Comparison of ENCODE assay signal across 36 cellular contexts in genomic region chr15:58415636-58416035, GRCh38. TPM values are rescaled to one million over a fixed set of nuclear protein-coding genes. Genes with fewer than 3 reads are reported as not detected.
"Had no signal": no experiment of that assay in that cellular context is flagged by ENCODE, and none has a peak within 500 bp of the region (broad histone marks: within the 10 kb centered on the region; RNA-seq: fewer than 3 reads in every experiment).

No MANE protein-coding gene starts in this region.

- H3K4me1 Mint-ChIP-seq: neural crest cell had no signal

- FAIRE-seq: pancreas, small intestine, TTC549 had no signal

- H3K36me3 Mint-ChIP-seq: stimulated activated naive B cell treated with anti-CD40 and anti-IgM and Interleukin-4, amounts not matched to agents 10 μg/mL and 1 μg/mL and 100 μg/mL, for 72 hours had no signal

- H3K36me3 ChIP-seq: colonic mucosa, heart left ventricle, left lung, lower lobe of right lung, pancreas, prostate gland, sigmoid colon, tibial nerve, WERI-Rb-1 had no signal

- ATAC-seq: activated CD4-positive, CD25-positive, alpha-beta regulatory T cell treated with anti-CD3 and anti-CD28 coated beads, Interleukin-2, amount 50 U/mL, for 24 hours; body of pancreas; foreskin keratinocyte; heart left ventricle; left lung; lower lobe of right lung; naive thymus-derived CD8-positive, alpha-beta T cell; pancreas; stimulated activated naive B cell treated with anti-CD40 and anti-IgM and Interleukin-4, amounts not matched to agents 10 μg/mL and 1 μg/mL and 100 μg/mL, for 72 hours had no signal

- DNase-seq: activated CD4-positive, alpha-beta T cell treated with anti-CD3 and anti-CD28 coated beads for 48 hours; activated CD4-positive, alpha-beta T cell treated with anti-CD3 and anti-CD28 coated beads, Interleukin-2, amount 50 U/mL, for 48 hours; activated CD8-positive, alpha-beta memory T cell treated with anti-CD3 and anti-CD28 coated beads for 24 hours; activated effector memory CD4-positive, alpha-beta T cell treated with Interleukin-2 at 50 U/mL for 16 hours; activated naive CD4-positive, alpha-beta T cell treated with anti-CD3 and anti-CD28 coated beads for 36 hours; activated naive CD8-positive, alpha-beta T cell treated with anti-CD3 and anti-CD28 coated beads, Interleukin-2, amount 10 ng/mL, durations not matched to agents 7 days and 5 days; amygdala; body of pancreas; colonic mucosa; dorsolateral prefrontal cortex; effector memory CD4-positive, alpha-beta T cell; foreskin keratinocyte; heart left ventricle; hypothalamus; kidney glomerular epithelial cell; left lung; lower lobe of right lung; mesenchymal stem cell; naive thymus-derived CD8-positive, alpha-beta T cell; nucleus accumbens; pancreas; retina; sigmoid colon; small intestine; stimulated activated CD4-positive, alpha-beta T cell treated with anti-CD3 and anti-CD28 coated beads, Interleukin-1b, Interleukin-23, amount 100 ng/mL, for 48 hours; stimulated activated CD4-positive, alpha-beta T cell treated with anti-CD3 and anti-CD28 coated beads, Interleukin-4, amount 100 ng/mL, for 4 hours; stimulated activated naive B cell treated with anti-CD40 and anti-IgM and Interleukin-4, amounts not matched to agents 10 μg/mL and 1 μg/mL and 100 μg/mL, for 72 hours; T-helper 9 cell; WERI-Rb-1 had no signal

- H3K27ac Mint-ChIP-seq: activated naive CD4-positive, alpha-beta T cell treated with anti-CD3 and anti-CD28 coated beads for 36 hours; activated naive CD8-positive, alpha-beta T cell treated with anti-CD3 and anti-CD28 coated beads, Interleukin-2, amount 10 ng/mL, durations not matched to agents 7 days and 5 days; naive thymus-derived CD8-positive, alpha-beta T cell; stimulated activated naive B cell treated with anti-CD40 and anti-IgM and Interleukin-4, amounts not matched to agents 10 μg/mL and 1 μg/mL and 100 μg/mL, for 72 hours; T-helper 1 cell treated with Interleukin-12 subunit alpha and Interleukin-12 subunit beta and Interleukin-4 antibody, amounts not matched to agents 30 μg/mL and 1 μg/mL, for 36 hours had no signal

- H3K27me3 Mint-ChIP-seq: activated naive CD8-positive, alpha-beta T cell treated with anti-CD3 and anti-CD28 coated beads, Interleukin-2, amount 10 ng/mL, durations not matched to agents 7 days and 5 days; naive thymus-derived CD8-positive, alpha-beta T cell; stimulated activated naive B cell treated with anti-CD40 and anti-IgM and Interleukin-4, amounts not matched to agents 10 μg/mL and 1 μg/mL and 100 μg/mL, for 72 hours had no signal

- H3K4me1 ChIP-seq: body of pancreas, colonic mucosa, foreskin keratinocyte, heart left ventricle, left lung, lower lobe of right lung, prostate gland, sigmoid colon, tibial nerve had no signal

- H3K4me3 Mint-ChIP-seq: activated naive CD4-positive, alpha-beta T cell treated with anti-CD3 and anti-CD28 coated beads for 36 hours; activated naive CD8-positive, alpha-beta T cell treated with anti-CD3 and anti-CD28 coated beads, Interleukin-2, amount 10 ng/mL, durations not matched to agents 7 days and 5 days; naive thymus-derived CD8-positive, alpha-beta T cell; neural crest cell; stimulated activated naive B cell treated with anti-CD40 and anti-IgM and Interleukin-4, amounts not matched to agents 10 μg/mL and 1 μg/mL and 100 μg/mL, for 72 hours; T-helper 1 cell treated with Interleukin-12 subunit alpha and Interleukin-12 subunit beta and Interleukin-4 antibody, amounts not matched to agents 30 μg/mL and 1 μg/mL, for 36 hours had no signal

- H3K9me3 ChIP-seq: body of pancreas, colonic mucosa, lower lobe of right lung, pancreas, prostate gland, tibial nerve had no signal

- H3K4me3 ChIP-seq: body of pancreas, colonic mucosa, dorsolateral prefrontal cortex, heart left ventricle, left lung, lower lobe of right lung, pancreas, prostate gland, sigmoid colon, tibial nerve had no signal

- H3K27me3 ChIP-seq: body of pancreas, colonic mucosa, dorsolateral prefrontal cortex, foreskin keratinocyte, heart left ventricle, left lung, pancreas, sigmoid colon, tibial nerve had no signal

- H3K27ac ChIP-seq: body of pancreas, colonic mucosa, dorsolateral prefrontal cortex, foreskin keratinocyte, heart left ventricle, left lung, lower lobe of right lung, pancreas, prostate gland, sigmoid colon, tibial nerve, WERI-Rb-1 had no signal

RNA-seq across cellular contexts. Expression of gene LIPC, which starts 16.2 kb away (rescaled TPM):
- total RNA-seq: foreskin keratinocyte, neural crest cell, temporal lobe had no signal
- polyA plus RNA-seq: foreskin keratinocyte had no signal
